In genomic region chr3:184500344-184500923, GRCh38 we compare ENCODE assay signal across 18 cellular contexts.
"Had no signal": no experiment of that assay in that cellular context is flagged by ENCODE, and none has a peak within 500 bp of the region (broad histone marks: within the 10 kb centered on the region; RNA-seq: fewer than 3 reads in every experiment).

No MANE protein-coding gene starts in this region.

- FAIRE-seq: islet of Langerhans had no signal

- ATAC-seq: activated CD8-positive, alpha-beta T cell treated with anti-CD3 and anti-CD28 coated beads for 36 hours; left lung; natural killer cell; psoas muscle had no signal

- H3K27ac Mint-ChIP-seq: activated CD8-positive, alpha-beta T cell treated with anti-CD3 and anti-CD28 coated beads for 36 hours; activated naive CD8-positive, alpha-beta T cell treated with anti-CD3 and anti-CD28 coated beads, Interleukin-2, amount 10 ng/mL, durations not matched to agents 7 days and 5 days; dendritic cell treated with granulocyte-macrophage colony-stimulating factor and Interleukin-4, amounts not matched to agents 40 ng/mL and 50 ng/mL, for 4 days; memory B cell; natural killer cell had no signal

- H3K36me3 ChIP-seq: esophagus muscularis mucosa, left lung, sigmoid colon had no signal

- H3K36me3 Mint-ChIP-seq: activated naive CD8-positive, alpha-beta T cell treated with anti-CD3 and anti-CD28 coated beads, Interleukin-2, amount 10 ng/mL, durations not matched to agents 7 days and 5 days; memory B cell; natural killer cell had no signal

- H3K4me3 Mint-ChIP-seq: activated CD8-positive, alpha-beta T cell treated with anti-CD3 and anti-CD28 coated beads for 36 hours; activated naive CD8-positive, alpha-beta T cell treated with anti-CD3 and anti-CD28 coated beads, Interleukin-2, amount 10 ng/mL, durations not matched to agents 7 days and 5 days; dendritic cell treated with granulocyte-macrophage colony-stimulating factor and Interleukin-4, amounts not matched to agents 40 ng/mL and 50 ng/mL, for 4 days; memory B cell; natural killer cell had no signal

- H3K27ac ChIP-seq: esophagus muscularis mucosa, left lung, psoas muscle, sigmoid colon had no signal

- H3K4me1 ChIP-seq: esophagus muscularis mucosa, left lung, psoas muscle, sigmoid colon had no signal

- DNase-seq: activated CD8-positive, alpha-beta memory T cell treated with anti-CD3 and anti-CD28 coated beads, Interleukin-2, amount 50 U/mL, for 4 hours; activated CD8-positive, alpha-beta T cell treated with anti-CD3 and anti-CD28 coated beads for 36 hours; activated naive CD8-positive, alpha-beta T cell treated with anti-CD3 and anti-CD28 coated beads, Interleukin-2, amount 10 ng/mL, durations not matched to agents 7 days and 5 days; anterior cingulate cortex; cerebellar nuclear complex; left lung; natural killer cell; occipital lobe; psoas muscle; sigmoid colon; stimulated activated naive CD4-positive, alpha-beta T cell; substantia nigra; T-helper 9 cell; trophoblast cell had no signal

- H3K4me3 ChIP-seq: esophagus muscularis mucosa, left lung, psoas muscle, sigmoid colon had no signal

- H3K4me1 Mint-ChIP-seq: activated naive CD8-positive, alpha-beta T cell treated with anti-CD3 and anti-CD28 coated beads, Interleukin-2, amount 10 ng/mL, durations not matched to agents 7 days and 5 days; memory B cell; natural killer cell had no signal

- H3K9me3 Mint-ChIP-seq: activated naive CD8-positive, alpha-beta T cell treated with anti-CD3 and anti-CD28 coated beads, Interleukin-2, amount 10 ng/mL, durations not matched to agents 7 days and 5 days; natural killer cell had no signal
